1 cellular context compared by ENCODE assay signal in genomic region chr2:219871396-219871795, GRCh38.
TF ChIP-seq lines count a peak whose summit lies in the region.

No MANE protein-coding gene starts in this region.

TF ChIP-seq in WTC11, 78 proteins besides CTCF, POLR2A, EP300 and RAD21 (continued from another document):
- TF ChIP-seq PREB (CRISPR knock-in tag; IDR thresholded peaks at IDR 0.05; ENCODE audit: borderline replicate concordance) (no peak), ZNF219 (CRISPR knock-in tag; IDR thresholded peaks at IDR 0.05; ENCODE audit: borderline replicate concordance) (no peak), TP53 (CRISPR knock-in tag; IDR thresholded peaks at IDR 0.05) (no peak), ZNF416 (CRISPR knock-in tag; IDR thresholded peaks at IDR 0.05) (no peak), FOXP4 (CRISPR knock-in tag; IDR thresholded peaks at IDR 0.05) (no peak), E2F5 (CRISPR knock-in tag; IDR thresholded peaks at IDR 0.05) (no peak), ZNF396 (CRISPR knock-in tag; IDR thresholded peaks at IDR 0.05; ENCODE audit: borderline replicate concordance) (no peak), RELA (CRISPR knock-in tag; IDR thresholded peaks at IDR 0.05; ENCODE audit: borderline replicate concordance) (no peak), ZBTB43 (CRISPR knock-in tag; IDR thresholded peaks at IDR 0.05) (no peak), FOXP1 (CRISPR knock-in tag; IDR thresholded peaks at IDR 0.05; ENCODE audit: borderline replicate concordance) (no peak)
